Comparison of ENCODE assay signal across 1 cellular context in genomic region chr12:4538207-4539160, GRCh38.
TF ChIP-seq lines count a peak whose summit lies in the region.

Gene RAD51AP1, plus strand, starts transcription at chr12:4538890. Its CDS starts 50 bp downstream, at chr12:4538940.

TF ChIP-seq in GM12878, 131 proteins besides CTCF, POLR2A, EP300 and RAD21 (continued from another document):
- TF ChIP-seq GATAD2B (conservative IDR thresholded peaks at IDR 0.05; ENCODE audit: low read depth) (0 out of 2 replicates have a peak, but pooled peaks have one; percentile 23), RAD51 (IDR thresholded peaks at IDR 0.05) (peak; percentile 93), MAX (IDR thresholded peaks at IDR 0.05; ENCODE audit: low read depth, low read length) (peak; percentile 85), PKNOX1 (IDR thresholded peaks at IDR 0.05) (peak; percentile 75), ZSCAN29 (IDR thresholded peaks at IDR 0.05) (no peak), NR2C1 (IDR thresholded peaks at IDR 0.05) (peak; percentile 73)
